Comparison of ENCODE assay signal across 8 cellular contexts in genomic region chr10:81874878-81875679, GRCh38. TPM values are rescaled to one million over a fixed set of nuclear protein-coding genes. Genes with fewer than 3 reads are reported as not detected.
DNase-seq lines count a peak whose midpoint lies in the region; ATAC-seq and TF ChIP-seq lines count a peak whose summit lies in the region.

Gene NRG3 (plus strand): TSS chr10:81875194.

- DNase-seq in A673 (ENCODE audit: low spot score), result no peak
- DNase-seq in mesothelial cell of epicardium (ENCODE audit: low spot score in 2 of 2, unreplicated experiment in 2 of 2), result no peak
- DNase-seq in T-helper 9 cell, result no peak
- no peak for DNase-seq in amniotic stem cell (lab: John Stamatoyannopoulos, UW)
- DNase-seq in EL, result no peak
- DNase-seq in islet precursor cell, result no peak

- no peak within 1 kb of the TSS for H3K27ac ChIP-seq in A673 (ENCODE audit: low read depth, low read length, poor library complexity, severe bottlenecking)

- H3K4me3 Mint-ChIP-seq in brain (peak within 1 kb of the TSS; percentile 93 to 99 (median 95)), mesothelial cell of epicardium (peak within 1 kb of the TSS; percentile 60)

- no peaks in the 10 kb centered on the region for H3K36me3 Mint-ChIP-seq in brain
- no peaks in the 10 kb centered on the region for H3K36me3 Mint-ChIP-seq in mesothelial cell of epicardium

- peak within 1 kb of the TSS; percentile 19 for H3K4me3 ChIP-seq in A673 (ENCODE audit: low read depth, low read length, poor library complexity, severe bottlenecking)

- H3K27ac Mint-ChIP-seq in brain (peak within 1 kb of the TSS; percentile 86 to 97 (median 94)), mesothelial cell of epicardium (no peak within 1 kb of the TSS)

- no peaks in the 10 kb centered on the region for H3K36me3 ChIP-seq in A673 (ENCODE audit: insufficient read depth, low read length, poor library complexity, severe bottlenecking)

- peaks cover 35% of the 10 kb centered on the region for H3K27me3 Mint-ChIP-seq in brain
- H3K27me3 Mint-ChIP-seq in mesothelial cell of epicardium (ENCODE audit: low read depth), result peaks cover 90% of the 10 kb centered on the region

- peaks cover 0 to 4% (median 3%) of the 10 kb centered on the region in 5 experiments for H3K9me3 Mint-ChIP-seq in brain
- H3K9me3 Mint-ChIP-seq in mesothelial cell of epicardium, result no peaks in the 10 kb centered on the region

- intact Hi-C loops in A673 (cut with micrococcal nuclease; ENCODE audit: unreplicated experiment), result no loop called here

- H3K4me1 ChIP-seq in A673 (ENCODE audit: insufficient read depth, low read length, poor library complexity, severe bottlenecking), result no peaks in the 10 kb centered on the region

- CTCF ChIA-PET in A673 (lab: Charles Lee), result no interaction called here

- no TSS peak for BruUV-seq in A673 (replicated peaks; lab: Mats Ljungman, UMichigan)

- POLR2A ChIA-PET in A673 (lab: Charles Lee; ENCODE audit: low non-redundant PET), result no interaction called here

- peaks cover 50% of the 10 kb centered on the region for H3K27me3 ChIP-seq in A673 (replicated peaks; ENCODE audit: insufficient read depth, low read depth, low read length, poor library complexity)

- TF ChIP-seq CTCF in A673 (conservative IDR thresholded peaks at IDR 0.05; ENCODE audit: low read depth, low read length), result no peak
- TF ChIP-seq CTCF in brain (conservative IDR thresholded peaks at IDR 0.05), result no peak
- TF ChIP-seq CTCF in mesothelial cell of epicardium (IDR thresholded peaks at IDR 0.05; ENCODE audit: unreplicated experiment), result no peak

- no peaks in the 10 kb centered on the region for H3K9me3 ChIP-seq in A673 (ENCODE audit: low read depth, low read length, poor library complexity, severe bottlenecking)

- peaks cover 35% of the 10 kb centered on the region for H3K4me1 Mint-ChIP-seq in brain
- H3K4me1 Mint-ChIP-seq in mesothelial cell of epicardium, result peaks cover 15% of the 10 kb centered on the region

- peak; percentile 38 for ATAC-seq in GM19397 (IDR thresholded peaks at IDR 0.05; ENCODE audit: unreplicated experiment)

RNA-seq across cellular contexts. Expression of gene NRG3, which starts in this region (rescaled TPM):
- not detected in 2 replicates for total RNA-seq in A673 (2021)
- polyA plus RNA-seq in brain (ENCODE audit: insufficient read depth, low read depth, low replicate concordance), result 3.0 TPM
- 0.42 to 0.74 TPM (median 0.57 TPM) in 3 replicates for total RNA-seq in mesothelial cell of epicardium
